In the genomic region with DNA sequence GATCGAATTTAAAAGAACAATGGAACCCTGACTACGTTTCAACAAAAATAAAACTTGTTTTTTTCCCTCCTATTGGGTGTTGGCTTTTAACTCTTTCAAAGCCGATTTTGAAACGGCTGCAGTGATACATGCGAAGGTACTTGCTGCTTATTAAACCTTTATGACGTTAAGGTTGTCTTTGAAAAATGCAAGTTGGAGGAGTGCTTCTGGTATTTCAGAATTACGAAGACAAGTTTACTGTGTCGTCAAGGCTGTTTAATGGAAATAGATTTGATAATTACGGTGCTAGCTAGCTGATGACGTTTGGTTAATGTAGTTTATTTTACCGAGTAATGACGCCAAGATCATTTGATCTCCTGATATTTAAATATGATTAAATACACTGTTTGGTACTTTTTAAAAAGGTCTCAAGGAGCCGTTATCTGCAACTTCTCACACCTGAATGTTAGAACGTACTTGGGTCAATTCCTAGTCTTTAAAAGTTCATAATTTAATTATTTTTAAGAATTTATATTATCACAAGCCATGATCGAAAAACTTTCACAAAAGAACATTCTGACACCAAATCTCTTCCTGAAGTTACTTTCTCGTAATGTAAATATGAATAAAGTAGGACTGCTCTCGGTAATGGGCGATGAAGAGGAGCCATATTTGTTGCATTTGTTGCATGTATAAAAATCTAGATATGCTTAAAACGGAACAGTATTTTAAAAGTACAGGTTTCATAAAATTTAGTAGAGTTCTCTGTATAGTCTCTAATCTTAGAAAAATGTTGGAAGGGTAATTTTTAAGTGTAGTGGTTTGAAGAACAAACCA, we compare ENCODE assay signal across 8 cellular contexts. TPM values are rescaled to one million over a fixed set of nuclear protein-coding genes. Genes with fewer than 3 reads are reported as not detected.
DNase-seq lines count a peak whose midpoint lies in the region; ATAC-seq, FAIRE-seq and TF ChIP-seq lines count a peak whose summit lies in the region.

No MANE protein-coding gene starts in this region.

- DNase-seq in A673 (ENCODE audit: low spot score) (no peak), H9 (no peak), T-cell (peak in 21 of 34 experiments; percentile 16 to 68 (median 40)), nephron progenitor cell (no peak), COR-L47 (lab: John Stamatoyannopoulos, UW) (no peak)

- H3K14ac ChIP-seq in H9 (ENCODE audit: insufficient read depth, low read length): peak overlapping the region; percentile 94; the same call in 1 of the 2 replicates

- H3K79me2 ChIP-seq in H9 (ENCODE audit: insufficient read depth, low read length): peaks cover 20% of the 10 kb centered on the region; the same call in 1 of the 2 replicates

- H3K27ac Mint-ChIP-seq in H9 (peak overlapping the region; percentile 96 to 98 (median 98)), T-cell (peak overlapping the region; percentile 97 to 98), nephron progenitor cell (peak overlapping the region; percentile 98)

- H3K4ac ChIP-seq in H9 (ENCODE audit: low read depth, low read length): no peak overlapping the region

- H3K27ac ChIP-seq in A673 (ENCODE audit: low read depth, low read length, poor library complexity, severe bottlenecking) (peak overlapping the region; percentile 99), H9 (ENCODE audit: insufficient read length, low read depth, low read length) (peak overlapping the region; percentile 73)

- peaks cover 4% of the 10 kb centered on the region for H3K23me2 ChIP-seq in H9 (ENCODE audit: insufficient read length, low read depth, low read length, poor library complexity, severe bottlenecking)

- no peak overlapping the region for H2BK15ac ChIP-seq in H9 (ENCODE audit: low read depth, low read length)

- H2BK12ac ChIP-seq in H9 (ENCODE audit: insufficient read length, low read depth, low read length): no peak overlapping the region

- H3K4me3 ChIP-seq in A673 (ENCODE audit: low read depth, low read length, poor library complexity, severe bottlenecking): peak overlapping the region; percentile 91

- no peak overlapping the region for H4K5ac ChIP-seq in H9 (ENCODE audit: insufficient read length, low read depth, low read length)

- H4K91ac ChIP-seq in H9 (ENCODE audit: insufficient read length, low read depth, low read length): no peak overlapping the region

- TF ChIP-seq CTCF in A673 (conservative IDR thresholded peaks at IDR 0.05; ENCODE audit: low read depth, low read length) (no peak), H9 (conservative IDR thresholded peaks at IDR 0.05) (no peak), nephron progenitor cell (IDR thresholded peaks at IDR 0.05) (no peak)

- H3K56ac ChIP-seq in H9 (ENCODE audit: insufficient read length, low read depth, low read length): peak overlapping the region; percentile 57

- H3K4me1 Mint-ChIP-seq in H9 (peaks cover 49 to 50% of the 10 kb centered on the region in 2 experiments), T-cell (peaks cover 61 to 77% (median 65%) of the 10 kb centered on the region in 3 donors), nephron progenitor cell (peaks cover 60% of the 10 kb centered on the region)

- H4K8ac ChIP-seq in H9 (replicated peaks; ENCODE audit: insufficient read length, low read depth, low read length): no peak overlapping the region

- H2BK5ac ChIP-seq in H9 (ENCODE audit: insufficient read length, low read length): no peak overlapping the region

- H3K9me3 ChIP-seq in A673 (ENCODE audit: low read depth, low read length, poor library complexity, severe bottlenecking) (no peaks in the 10 kb centered on the region), H9 (ENCODE audit: control insufficient read depth, low read depth, low read length) (no peaks in the 10 kb centered on the region)

- H3K4me3 Mint-ChIP-seq in H9: peak overlapping the region; percentile 89 to 92
- peak overlapping the region; percentile 91 to 95 (median 93) for H3K4me3 Mint-ChIP-seq in T-cell
- H3K4me3 Mint-ChIP-seq in nephron progenitor cell: peak overlapping the region; percentile 99

- intact Hi-C loops in A673 (cut with micrococcal nuclease; ENCODE audit: unreplicated experiment): loop anchor here (1.0 to 2.0 kb wide), 2 partner anchors 17 to 75 kb away; a partner anchor contains a TSS

- peaks cover 47 to 55% (median 52%) of the 10 kb centered on the region in 3 experiments for H3K36me3 Mint-ChIP-seq in H9 (ENCODE audit: insufficient read depth in 1 of 3, low read depth in 3 of 3)
- H3K36me3 Mint-ChIP-seq in T-cell: peaks cover 44% of the 10 kb centered on the region
- H3K36me3 Mint-ChIP-seq in nephron progenitor cell (ENCODE audit: low read depth): peaks cover 54% of the 10 kb centered on the region

- H3K9me3 Mint-ChIP-seq in H9 (peaks cover 4% of the 10 kb centered on the region in 2 experiments; a peak in 3 of 5 replicates), T-cell (no peaks in the 10 kb centered on the region), nephron progenitor cell (no peaks in the 10 kb centered on the region)

- H2AFZ ChIP-seq in H9 (ENCODE audit: low read length): no peak overlapping the region

- peak overlapping the region; percentile 59 for H3K4me2 ChIP-seq in H9 (ENCODE audit: insufficient read depth, insufficient read length, low read length)

- peak in 2 of 4 experiments; percentile 0 to 25 for ATAC-seq in T-cell (replicated peaks in 1 of 4)
- ATAC-seq in GM19035 (IDR thresholded peaks at IDR 0.05; ENCODE audit: unreplicated experiment): no peak
- ATAC-seq in HG02852 (IDR thresholded peaks at IDR 0.05; ENCODE audit: unreplicated experiment): no peak

- H2BK120ac ChIP-seq in H9 (ENCODE audit: low read depth, low read length, poor library complexity, severe bottlenecking): no peak overlapping the region

- WGBS in H9 (ENCODE audit: extremely low coverage, insufficient read length, low lambda C conversion rate): no CpG with 5 or more reads among the region's 19 CpGs

- H3K79me1 ChIP-seq in H9 (ENCODE audit: insufficient read depth, low read depth, low read length, poor library complexity, severe bottlenecking): no peaks in the 10 kb centered on the region

- peak; percentile 78 for FAIRE-seq in endometrium (lab: Jason Lieb, UNC)

- H3K18ac ChIP-seq in H9 (ENCODE audit: insufficient read length, low read depth, low read length): no peak overlapping the region

- H3K9ac ChIP-seq in H9 (ENCODE audit: extremely low read depth, insufficient read length, low read length): peak overlapping the region; percentile 100

- no peak overlapping the region for H3T11ph ChIP-seq in H9 (ENCODE audit: low read length)

- peaks cover 35% of the 10 kb centered on the region for H3K4me1 ChIP-seq in A673 (ENCODE audit: insufficient read depth, low read length, poor library complexity, severe bottlenecking)
- H3K4me1 ChIP-seq in H9 (ENCODE audit: insufficient read depth, low read length): peaks cover 6% of the 10 kb centered on the region; the same call in 1 of the 2 replicates

- H2BK20ac ChIP-seq in H9 (ENCODE audit: low read depth, low read length, poor library complexity, severe bottlenecking): no peak overlapping the region

- BruUV-seq in A673 (replicated peaks; lab: Mats Ljungman, UMichigan): TSS peak; percentile 48

- no peak overlapping the region for H3K23ac ChIP-seq in H9 (ENCODE audit: insufficient read length, low read depth, low read length)

- H2AK5ac ChIP-seq in H9 (ENCODE audit: insufficient read length, low read length): no peak overlapping the region

- no peaks in the 10 kb centered on the region for H4K20me1 ChIP-seq in H9 (ENCODE audit: control insufficient read depth, insufficient read depth, insufficient read length)

- H3K27me3 ChIP-seq in A673 (replicated peaks; ENCODE audit: insufficient read depth, low read depth, low read length, poor library complexity) (no peaks in the 10 kb centered on the region), H9 (ENCODE audit: insufficient read depth, low read length) (no peaks in the 10 kb centered on the region)

- no peaks in the 10 kb centered on the region for H3K27me3 Mint-ChIP-seq in H9 (ENCODE audit: low read depth)
- H3K27me3 Mint-ChIP-seq in T-cell: no peaks in the 10 kb centered on the region
- no peaks in the 10 kb centered on the region for H3K27me3 Mint-ChIP-seq in nephron progenitor cell (ENCODE audit: low read depth, poor library complexity)

- peaks cover 49% of the 10 kb centered on the region for H3K36me3 ChIP-seq in A673 (ENCODE audit: insufficient read depth, low read length, poor library complexity, severe bottlenecking)

- CTCF ChIA-PET in A673 (lab: Charles Lee) (no interaction called here), T-cell (lab: Charles Lee) (interaction anchor here (0.6 to 6.7 kb wide), 9 partner anchors 16 to 87 kb away, joined by 3 to 59 read pairs (median 17); a partner anchor contains a TSS)

- POLR2A ChIA-PET in A673 (lab: Charles Lee; ENCODE audit: low non-redundant PET) (no interaction called here), T-cell (lab: Charles Lee) (interaction anchor here (0.5 to 8.5 kb wide), 23 partner anchors 12 to 78 kb away, joined by 3 to 372 read pairs (median 13); a partner anchor contains a TSS)

RNA-seq across cellular contexts. Expression of a gene that starts 16.3 kb away (rescaled TPM):
- total RNA-seq in A673 (2021): 75.7 and 78.0 TPM in 2 replicates
- 56.7 and 63.3 TPM in 2 replicates for total RNA-seq in H9 (2021)
- 100 to 1,000 TPM; 231 to 506 (median 266) TPM for total RNA-seq in T-cell

Comparison
In these comparisons a context has a peak if more than half of its experiments do, and no peak if none do; other contexts are left out.
1. DNase-seq: peak in T-cell (21 of 34); none in A673 (single experiment), H9 (single experiment), nephron progenitor cell (single experiment) and COR-L47 (single experiment).
2. Peak in every context shown above with its lines, with median percentiles within 50 percentile points of each other: H3K27ac Mint-ChIP-seq and H3K4me3 Mint-ChIP-seq.